ENCODE assay signal across 21 cellular contexts in genomic region chr11:108241370-108242037, GRCh38. TPM values are rescaled to one million over a fixed set of nuclear protein-coding genes. Genes with fewer than 3 reads are reported as not detected.
DNase-seq lines count a peak whose midpoint lies in the region; ATAC-seq, FAIRE-seq and TF ChIP-seq lines count a peak whose summit lies in the region.
"Had no signal": no experiment of that assay in that cellular context is flagged by ENCODE, and none has a peak within 500 bp of the region (broad histone marks: within the 10 kb centered on the region; RNA-seq: fewer than 3 reads in every experiment).

No MANE protein-coding gene starts in this region.

- H2AFZ ChIP-seq in GM12878 (ENCODE audit: control insufficient read depth, low read depth, low read length), result no peak overlapping the region
- H2AFZ ChIP-seq: GM23338 had no signal

- peak; percentile 72 for ATAC-seq in activated CD8-positive, alpha-beta T cell treated with anti-CD3 and anti-CD28 coated beads for 36 hours
- peak; percentile 9 for ATAC-seq in GM12878
- no peak for ATAC-seq in stimulated activated memory B cell treated with anti-CD40 and anti-IgM and Interleukin-4, amounts not matched to agents 10 μg/mL and 1 μg/mL and 100 μg/mL, for 72 hours
- ATAC-seq in HG02763 (IDR thresholded peaks at IDR 0.05; ENCODE audit: unreplicated experiment), result no peak
- ATAC-seq in right cardiac atrium, result no peak
- ATAC-seq: GM23338, left ventricle myocardium superior, Panc1, SK-N-SH treated with all-trans-retinoic acid at 6 μM for 48 hours had no signal

- no peak for TF ChIP-seq EP300 in GM12878 (IDR thresholded peaks at IDR 0.05; ENCODE audit: borderline replicate concordance in 1 of 2, control insufficient read depth in 1 of 2, low read depth in 2 of 2, low read length in 2 of 2)

- 64% methylated on average over 4 of the region's 4 CpGs for WGBS in GM12878 (ENCODE audit: insufficient coverage, insufficient replicate concordance, low lambda C conversion rate, missing lambda C conversion rate)
- WGBS in testis, 2 donors, result 88 to 95% methylated on average over 4 of the region's 4 CpGs
- WGBS in right cardiac atrium, result 88% methylated on average over 4 of the region's 4 CpGs

- H3K4me1 Mint-ChIP-seq in activated CD8-positive, alpha-beta T cell treated with anti-CD3 and anti-CD28 coated beads for 36 hours (ENCODE audit: low read depth), result peaks cover 76% of the 10 kb centered on the region
- H3K4me1 Mint-ChIP-seq in stimulated activated memory B cell treated with anti-CD40 and anti-IgM and Interleukin-4, amounts not matched to agents 10 μg/mL and 1 μg/mL and 100 μg/mL, for 72 hours, result peaks cover 24% of the 10 kb centered on the region
- H3K4me1 Mint-ChIP-seq: GM23338 had no signal

- CTCF ChIA-PET in activated CD8-positive, alpha-beta T cell treated with anti-CD3 and anti-CD28 coated beads for 36 hours (lab: Charles Lee), result interaction anchor here (1.1 to 8.5 kb wide), 2 partner anchors 16 to 95 kb away, joined by 3 to 79 read pairs; partner anchors contain the start of genes ATM and NPAT
- CTCF ChIA-PET in GM12878 (lab: Yijun Ruan, JAX), result interaction anchor here (0.6 to 1.4 kb wide), 3 partner anchors 18 to 104 kb away, joined by 3 read pairs; no protein-coding TSS in a partner anchor

- H3K4me2 ChIP-seq in GM12878 (ENCODE audit: control insufficient read depth, insufficient read depth), result no peak overlapping the region
- H3K4me2 ChIP-seq: GM23338 had no signal

- no peak for TF ChIP-seq CTCF in activated CD8-positive, alpha-beta T cell treated with anti-CD3 and anti-CD28 coated beads for 36 hours (IDR thresholded peaks at IDR 0.05)
- no peak for TF ChIP-seq CTCF in GM12878 (IDR thresholded peaks at IDR 0.05 in 2 of 3, conservative IDR thresholded peaks at IDR 0.05 in 1 of 3; ENCODE audit: control insufficient read depth in 2 of 3, extremely low read depth in 1 of 3, insufficient read depth in 1 of 3, low read depth in 3 of 3, low read length in 3 of 3)
- no peak for TF ChIP-seq CTCF in testis (IDR thresholded peaks at IDR 0.05)

- H3K36me3 ChIP-seq in GM12878 (ENCODE audit: control insufficient read depth in 2 of 2, insufficient read depth in 2 of 2, low read length in 1 of 2) (peaks cover 0 to 11% of the 10 kb centered on the region in 2 experiments; a peak in 1 of 4 replicates), testis (ENCODE audit: low read depth, missing control alignments) (no peaks in the 10 kb centered on the region)
- H3K36me3 ChIP-seq: colonic mucosa, ovary had no signal

- H3K36me3 Mint-ChIP-seq in activated CD8-positive, alpha-beta T cell treated with anti-CD3 and anti-CD28 coated beads for 36 hours (ENCODE audit: low read depth), result peaks cover 45% of the 10 kb centered on the region
- peaks cover 35% of the 10 kb centered on the region for H3K36me3 Mint-ChIP-seq in stimulated activated memory B cell treated with anti-CD40 and anti-IgM and Interleukin-4, amounts not matched to agents 10 μg/mL and 1 μg/mL and 100 μg/mL, for 72 hours

- H3K79me2 ChIP-seq in GM12878 (ENCODE audit: control insufficient read depth, insufficient read depth, low read length), result no peaks in the 10 kb centered on the region

- SMC1A ChIA-PET in GM12878 (lab: Charles Lee; ENCODE audit: uncharacterized antibody, unreplicated experiment), result interaction anchor here (0.9 to 1.3 kb wide), 2 partner anchors 10 to 16 kb away, joined by 4 to 6 read pairs; no protein-coding TSS in a partner anchor

- H3K27me3 Mint-ChIP-seq in activated CD8-positive, alpha-beta T cell treated with anti-CD3 and anti-CD28 coated beads for 36 hours, result no peaks in the 10 kb centered on the region
- H3K27me3 Mint-ChIP-seq in stimulated activated memory B cell treated with anti-CD40 and anti-IgM and Interleukin-4, amounts not matched to agents 10 μg/mL and 1 μg/mL and 100 μg/mL, for 72 hours, result no peaks in the 10 kb centered on the region

- H3K9me3 Mint-ChIP-seq in activated CD8-positive, alpha-beta T cell treated with anti-CD3 and anti-CD28 coated beads for 36 hours, result no peaks in the 10 kb centered on the region
- H3K9me3 Mint-ChIP-seq in stimulated activated memory B cell treated with anti-CD40 and anti-IgM and Interleukin-4, amounts not matched to agents 10 μg/mL and 1 μg/mL and 100 μg/mL, for 72 hours, result no peaks in the 10 kb centered on the region
- H3K9me3 Mint-ChIP-seq: GM23338 had no signal

- in situ Hi-C loops in GM12878 (cut with MboI), result no loop called here

- H3K27ac ChIP-seq in GM12878 (ENCODE audit: control insufficient read depth, insufficient read depth), result no peak overlapping the region
- no peak overlapping the region for H3K27ac ChIP-seq in testis
- no peak overlapping the region for H3K27ac ChIP-seq in right cardiac atrium (ENCODE audit: low read length)
- H3K27ac ChIP-seq: colonic mucosa, ovary had no signal

- peak overlapping the region; percentile 93 for H3K27ac Mint-ChIP-seq in activated CD8-positive, alpha-beta T cell treated with anti-CD3 and anti-CD28 coated beads for 36 hours
- H3K27ac Mint-ChIP-seq in stimulated activated memory B cell treated with anti-CD40 and anti-IgM and Interleukin-4, amounts not matched to agents 10 μg/mL and 1 μg/mL and 100 μg/mL, for 72 hours, result peak overlapping the region; percentile 40
- H3K27ac Mint-ChIP-seq: GM23338 had no signal

- BruUV-seq in GM12878 (replicated peaks; lab: Mats Ljungman, UMichigan), result no TSS peak

- intact Hi-C loops in activated CD8-positive, alpha-beta T cell treated with anti-CD3 and anti-CD28 coated beads for 36 hours (cut with micrococcal nuclease), result no loop called here
- intact Hi-C loops in GM12878 (cut with micrococcal nuclease; ENCODE audit: unreplicated experiment), result no loop called here
- intact Hi-C loops in testis (cut with DNase I; ENCODE audit: low total_unique reads), result no loop called here
- intact Hi-C loops in right cardiac atrium (cut with DNase I), result no loop called here

- FAIRE-seq in GM12878 (lab: Jason Lieb, UNC), result no peak
- FAIRE-seq: endothelial cell of umbilical vein had no signal

- H3K4me1 ChIP-seq in GM12878 (ENCODE audit: control insufficient read depth, insufficient read depth, low read length) (peaks cover 10% of the 10 kb centered on the region), testis (no peaks in the 10 kb centered on the region), right cardiac atrium (ENCODE audit: control insufficient read depth, insufficient read depth, low read length) (no peaks in the 10 kb centered on the region)
- H3K4me1 ChIP-seq: colonic mucosa had no signal

- POLR2A ChIA-PET in activated CD8-positive, alpha-beta T cell treated with anti-CD3 and anti-CD28 coated beads for 36 hours (lab: Charles Lee), result interaction anchor here (0.8 to 8.9 kb wide), 5 partner anchors 8 to 49 kb away, joined by 3 to 121 read pairs (median 4); partner anchors contain the start of genes ATM and NPAT
- POLR2A ChIA-PET in GM12878 (lab: Charles Lee), result interaction anchor here (0.8 to 0.9 kb wide), 2 partner anchors 9 to 20 kb away, joined by 4 read pairs; no protein-coding TSS in a partner anchor

- TF ChIP-seq POLR2A in GM12878 (IDR thresholded peaks at IDR 0.05; ENCODE audit: low read depth, low read length) (no peak), testis (IDR thresholded peaks at IDR 0.05) (no peak)

- no peak overlapping the region for H3K4me3 ChIP-seq in GM12878
- H3K4me3 ChIP-seq in testis, result no peak overlapping the region
- no peak overlapping the region for H3K4me3 ChIP-seq in right cardiac atrium (ENCODE audit: low read length)
- H3K4me3 ChIP-seq: colonic mucosa, GM23338, ovary had no signal

- H3K9ac ChIP-seq in GM12878 (ENCODE audit: control insufficient read depth, insufficient read depth, low read length), result no peak overlapping the region

- peak; percentile 26 for DNase-seq in activated gamma-delta T cell treated with Interleukin-2 at 50 U/mL for 16 hours
- DNase-seq in activated gamma-delta T cell (lab: John Stamatoyannopoulos, UW), result no peak
- peak; percentile 76 for DNase-seq in activated CD8-positive, alpha-beta T cell treated with anti-CD3 and anti-CD28 coated beads for 36 hours
- DNase-seq in GM12878 (ENCODE audit: low read depth, low spot score), result no peak
- DNase-seq in testis, result no peak
- DNase-seq in right cardiac atrium, result no peak
- DNase-seq: colonic mucosa, foreskin melanocyte, GDM1, Kasumi-1, left ventricle myocardium superior, NCI-H1105, NCI-H82, ovary, substantia nigra had no signal

- RAD21 ChIA-PET in GM12878 (lab: Charles Lee; ENCODE audit: unreplicated experiment), result interaction anchor here (0.6 to 1.5 kb wide), 4 partner anchors 13 to 406 kb away, joined by 3 to 4 read pairs (median 4); no protein-coding TSS in a partner anchor

- H3K9me3 ChIP-seq in GM12878 (replicated peaks; ENCODE audit: control insufficient read depth, insufficient read depth, low read length) (no peaks in the 10 kb centered on the region), testis (no peaks in the 10 kb centered on the region), right cardiac atrium (ENCODE audit: control insufficient read depth, low read length) (no peaks in the 10 kb centered on the region)
- H3K9me3 ChIP-seq: colonic mucosa, ovary had no signal

- H3K4me3 Mint-ChIP-seq in activated CD8-positive, alpha-beta T cell treated with anti-CD3 and anti-CD28 coated beads for 36 hours, result peak overlapping the region; percentile 50
- no peak overlapping the region for H3K4me3 Mint-ChIP-seq in stimulated activated memory B cell treated with anti-CD40 and anti-IgM and Interleukin-4, amounts not matched to agents 10 μg/mL and 1 μg/mL and 100 μg/mL, for 72 hours
- H3K4me3 Mint-ChIP-seq: GM23338 had no signal

- no peak for TF ChIP-seq RAD21 in GM12878 (IDR thresholded peaks at IDR 0.05; ENCODE audit: insufficient read depth, low read depth, low read length)

- H3K27me3 ChIP-seq in GM12878 (replicated peaks in 1 of 2; ENCODE audit: control insufficient read depth in 2 of 2, insufficient read depth in 2 of 2, low read length in 1 of 2) (no peaks in the 10 kb centered on the region), testis (no peaks in the 10 kb centered on the region), right cardiac atrium (ENCODE audit: control insufficient read depth, insufficient read depth) (no peaks in the 10 kb centered on the region)
- H3K27me3 ChIP-seq: colonic mucosa, ovary had no signal

- no peaks in the 10 kb centered on the region for H4K20me1 ChIP-seq in GM12878 (ENCODE audit: control insufficient read depth, insufficient read depth)

RNA-seq across cellular contexts. Expression of gene ATM, which starts 18.6 kb away (rescaled TPM):
- total RNA-seq in activated CD8-positive, alpha-beta T cell treated with anti-CD3 and anti-CD28 coated beads for 36 hours, result 10 to 100 TPM; 75.8 to 77.5 TPM
- total RNA-seq in GM12878 (2013; cell fraction: nucleolus; rRNA removed), result 988 and 998 TPM in 2 replicates
- 56.1 and 57.5 TPM in 2 replicates for total RNA-seq in GM12878 (2014; rRNA removed)
- total RNA-seq in GM12878 (2014; rRNA removed; fragmentation: Illumina TruSeq; extraction: Trizol), result 84.6 and 91.5 TPM in 2 replicates
- 53.7 and 58.4 TPM in 2 replicates for total RNA-seq in GM12878 (2021)
- 40.3 TPM for polyA plus RNA-seq in GM12878 (2011; ENCODE audit: low read depth)
- polyA plus RNA-seq in GM12878 (2011; rRNA removed), result 90.7 and 168 TPM in 2 replicates
- 27.5 and 35.1 TPM in 2 replicates for polyA plus RNA-seq in GM12878 (2011; cell fraction: cytosol; rRNA removed)
- 123 and 184 TPM in 2 replicates for polyA plus RNA-seq in GM12878 (2011; cell fraction: nucleus; rRNA removed)
- polyA plus RNA-seq in GM12878 (2012), result 60.6 and 61.4 TPM in 2 replicates
- polyA plus RNA-seq in GM12878 (2014; fragmentation: Illumina TruSeq; extraction: Trizol), result 45.0 and 70.6 TPM in 2 replicates
- polyA plus RNA-seq in GM12878 (2014; fragmentation: Nextera tagmentation; extraction: Ambion mirVana), result 10 to 100 TPM; 10.0 to 10.5 TPM
- polyA plus RNA-seq in GM12878 (2014; rRNA removed), result 26.8 and 35.5 TPM in 2 replicates
- polyA plus RNA-seq in GM12878 (2016; fragmentation: Nextera tagmentation; extraction: Ambion mirVana), result 10 to 100 TPM; 14.6 to 19.5 TPM
- 120 and 136 TPM in 2 replicates for polyA minus RNA-seq in GM12878 (2011; rRNA and poly(A)+ RNA removed)
- 40.5 and 55.9 TPM in 2 replicates for polyA minus RNA-seq in GM12878 (2011; cell fraction: cytosol; rRNA and poly(A)+ RNA removed)
- 184 and 361 TPM in 2 replicates for polyA minus RNA-seq in GM12878 (2011; cell fraction: nucleus; rRNA and poly(A)+ RNA removed)
- total RNA-seq in testis, result 10 to 100 TPM; 92.3 to 95.4 TPM
- 19.3 TPM for polyA plus RNA-seq in testis (ENCODE audit: insufficient read depth, low read depth, low replicate concordance)
- total RNA-seq in right cardiac atrium, result 10 to 100 TPM; 39.7 to 46.5 (median 45.3) TPM
- 18.4 TPM for polyA plus RNA-seq in right cardiac atrium

RNA-seq across cellular contexts. Expression of gene NPAT, which starts 19.1 kb away (rescaled TPM):
- total RNA-seq in activated CD8-positive, alpha-beta T cell treated with anti-CD3 and anti-CD28 coated beads for 36 hours, result 10 to 100 TPM; 32.1 to 37.1 TPM
- total RNA-seq in GM12878 (2013; cell fraction: nucleolus; rRNA removed), result 104 and 106 TPM in 2 replicates
- total RNA-seq in GM12878 (2014; rRNA removed), result 17.9 and 19.9 TPM in 2 replicates
- total RNA-seq in GM12878 (2014; rRNA removed; fragmentation: Illumina TruSeq; extraction: Trizol), result 31.6 and 32.8 TPM in 2 replicates
- total RNA-seq in GM12878 (2021), result 21.1 and 22.7 TPM in 2 replicates
- polyA plus RNA-seq in GM12878 (2011; ENCODE audit: low read depth), result 3.7 TPM
- polyA plus RNA-seq in GM12878 (2011; rRNA removed), result 19.4 and 27.1 TPM in 2 replicates
- 8.4 and 8.9 TPM in 2 replicates for polyA plus RNA-seq in GM12878 (2011; cell fraction: cytosol; rRNA removed)
- polyA plus RNA-seq in GM12878 (2011; cell fraction: nucleus; rRNA removed), result 14.0 and 16.3 TPM in 2 replicates
- 6.6 and 11.2 TPM in 2 replicates for polyA plus RNA-seq in GM12878 (2012)
- 22.7 and 26.4 TPM in 2 replicates for polyA plus RNA-seq in GM12878 (2014; fragmentation: Illumina TruSeq; extraction: Trizol)
- polyA plus RNA-seq in GM12878 (2014; fragmentation: Nextera tagmentation; extraction: Ambion mirVana), result 1 to 10 TPM; 7.5 to 9.8 TPM
- polyA plus RNA-seq in GM12878 (2014; rRNA removed), result 13.5 and 15.7 TPM in 2 replicates
- 10 to 100 TPM; 20.9 to 23.7 TPM for polyA plus RNA-seq in GM12878 (2016; fragmentation: Nextera tagmentation; extraction: Ambion mirVana)
- polyA minus RNA-seq in GM12878 (2011; rRNA and poly(A)+ RNA removed), result 34.6 and 50.3 TPM in 2 replicates
- polyA minus RNA-seq in GM12878 (2011; cell fraction: cytosol; rRNA and poly(A)+ RNA removed), result 11.4 and 12.4 TPM in 2 replicates
- polyA minus RNA-seq in GM12878 (2011; cell fraction: nucleus; rRNA and poly(A)+ RNA removed), result 22.7 and 27.8 TPM in 2 replicates
- total RNA-seq in testis, result 10 to 100 TPM; 20.9 to 24.3 TPM
- 7.9 TPM for polyA plus RNA-seq in testis (ENCODE audit: insufficient read depth, low read depth, low replicate concordance)
- 10 to 100 TPM in 2 of 4 donors, 1 to 10 TPM in 2; 9.6 to 10.3 (median 10.0) TPM for total RNA-seq in right cardiac atrium
- polyA plus RNA-seq in right cardiac atrium, result 2.8 TPM

Comparison
In these comparisons a context has a peak if more than half of its experiments do, and no peak if none do; other contexts are left out.
1. DNase-seq: peak in activated gamma-delta T cell treated with Interleukin-2 at 50 U/mL for 16 hours (single experiment) and activated CD8-positive, alpha-beta T cell treated with anti-CD3 and anti-CD28 coated beads for 36 hours (single experiment); none in activated gamma-delta T cell (single experiment), GM12878 (single experiment), testis (single experiment) and right cardiac atrium (0 of 3).
2. ATAC-seq: peak in activated CD8-positive, alpha-beta T cell treated with anti-CD3 and anti-CD28 coated beads for 36 hours (single experiment) and GM12878 (single experiment); none in stimulated activated memory B cell treated with anti-CD40 and anti-IgM and Interleukin-4, amounts not matched to agents 10 μg/mL and 1 μg/mL and 100 μg/mL, for 72 hours (single experiment), HG02763 (single experiment) and right cardiac atrium (0 of 2).